In genomic region chr13:77056886-77057285, GRCh38 we compare ENCODE assay signal across 30 cellular contexts. TPM values are rescaled to one million over a fixed set of nuclear protein-coding genes. Genes with fewer than 3 reads are reported as not detected.
DNase-seq lines count a peak whose midpoint lies in the region; ATAC-seq and TF ChIP-seq lines count a peak whose summit lies in the region.
"Had no signal": no experiment of that assay in that cellular context is flagged by ENCODE, and none has a peak within 500 bp of the region (broad histone marks: within the 10 kb centered on the region; RNA-seq: fewer than 3 reads in every experiment).

No MANE protein-coding gene starts in this region.

- no peaks in the 10 kb centered on the region for H3K9me3 Mint-ChIP-seq in activated CD8-positive, alpha-beta T cell treated with anti-CD3 and anti-CD28 coated beads for 36 hours
- H3K9me3 Mint-ChIP-seq in activated CD8-positive, alpha-beta T cell treated with anti-CD3 and anti-CD28 coated beads, Interleukin-2, amount 10 ng/mL, durations not matched to agents 7 days and 5 days (ENCODE audit: insufficient read depth): no peaks in the 10 kb centered on the region
- H3K9me3 Mint-ChIP-seq in stimulated activated naive CD8-positive, alpha-beta T cell treated with anti-CD3 and anti-CD28 coated beads, Interleukin-15, amount 100 ng/mL, for 72 hours: no peaks in the 10 kb centered on the region
- H3K9me3 Mint-ChIP-seq: CD4-positive, alpha-beta memory T cell; GM23338 had no signal

- H3K4me1 ChIP-seq in body of pancreas: peaks cover 38% of the 10 kb centered on the region
- no peaks in the 10 kb centered on the region for H3K4me1 ChIP-seq in osteoblast (ENCODE audit: insufficient read depth, low read length)
- H3K4me1 ChIP-seq in stomach: peaks cover 0 to 29% (median 4%) of the 10 kb centered on the region in 4 donors
- H3K4me1 ChIP-seq: BLaER1, Caco-2, SJSA1 had no signal

- peak overlapping the region; percentile 38 for H3K27ac Mint-ChIP-seq in activated CD8-positive, alpha-beta T cell treated with anti-CD3 and anti-CD28 coated beads for 36 hours
- no peak overlapping the region for H3K27ac Mint-ChIP-seq in activated CD8-positive, alpha-beta T cell treated with anti-CD3 and anti-CD28 coated beads, Interleukin-2, amount 10 ng/mL, durations not matched to agents 7 days and 5 days
- H3K27ac Mint-ChIP-seq in stimulated activated naive CD8-positive, alpha-beta T cell treated with anti-CD3 and anti-CD28 coated beads, Interleukin-15, amount 100 ng/mL, for 72 hours: peak overlapping the region in 1 of 2 donors; percentile 35
- H3K27ac Mint-ChIP-seq: GM23338 had no signal

- H3K79me2 ChIP-seq in osteoblast (ENCODE audit: insufficient read depth, low read length): no peaks in the 10 kb centered on the region

- no peaks in the 10 kb centered on the region for H3K27me3 ChIP-seq in body of pancreas
- no peaks in the 10 kb centered on the region for H3K27me3 ChIP-seq in osteoblast (ENCODE audit: insufficient read depth, low read length)
- no peaks in the 10 kb centered on the region for H3K27me3 ChIP-seq in stomach
- H3K27me3 ChIP-seq: BLaER1, SJSA1 had no signal

- no peak overlapping the region for H3K4me2 ChIP-seq in osteoblast (ENCODE audit: insufficient read depth, low read length)
- H3K4me2 ChIP-seq: BLaER1, GM23338 had no signal

- no peak overlapping the region for H3K4me3 ChIP-seq in body of pancreas
- no peak overlapping the region for H3K4me3 ChIP-seq in osteoblast (ENCODE audit: insufficient read depth, low read length)
- H3K4me3 ChIP-seq in stomach: no peak overlapping the region
- H3K4me3 ChIP-seq: BLaER1, GM12878, GM23338, K562, SJSA1 had no signal

- no peaks in the 10 kb centered on the region for H3K9me3 ChIP-seq in body of pancreas
- no peaks in the 10 kb centered on the region for H3K9me3 ChIP-seq in osteoblast (ENCODE audit: low read depth, low read length)
- H3K9me3 ChIP-seq in stomach: no peaks in the 10 kb centered on the region
- H3K9me3 ChIP-seq: BLaER1, Caco-2, SJSA1 had no signal

- CTCF ChIA-PET in activated CD8-positive, alpha-beta T cell treated with anti-CD3 and anti-CD28 coated beads for 36 hours (lab: Charles Lee): interaction anchor here (1.1 kb wide), 1 partner anchor 25 kb away, joined by 3 read pairs; no protein-coding TSS in a partner anchor
- CTCF ChIA-PET in activated CD8-positive, alpha-beta T cell treated with anti-CD3 and anti-CD28 coated beads, Interleukin-2, amount 10 ng/mL, durations not matched to agents 7 days and 5 days (lab: Charles Lee): interaction anchor here (0.7 kb wide), 1 partner anchor 31 kb away, joined by 3 read pairs; no protein-coding TSS in a partner anchor

- no peak for TF ChIP-seq CTCF in activated CD8-positive, alpha-beta T cell treated with anti-CD3 and anti-CD28 coated beads for 36 hours (IDR thresholded peaks at IDR 0.05)
- TF ChIP-seq CTCF in C4-2B (conservative IDR thresholded peaks at IDR 0.05) (peak; percentile 9; the same call in 1 of the 2 replicates), body of pancreas (IDR thresholded peaks at IDR 0.05) (no peak), osteoblast (IDR thresholded peaks at IDR 0.05; ENCODE audit: extremely low read depth, low read depth, low read length) (no peak), stomach (IDR thresholded peaks at IDR 0.05) (no peak)

- H3K36me3 Mint-ChIP-seq in activated CD8-positive, alpha-beta T cell treated with anti-CD3 and anti-CD28 coated beads for 36 hours (ENCODE audit: low read depth): peaks cover 41% of the 10 kb centered on the region
- peaks cover 34% of the 10 kb centered on the region for H3K36me3 Mint-ChIP-seq in activated CD8-positive, alpha-beta T cell treated with anti-CD3 and anti-CD28 coated beads, Interleukin-2, amount 10 ng/mL, durations not matched to agents 7 days and 5 days (ENCODE audit: low read depth)

- no peak for TF ChIP-seq EP300 in stomach (IDR thresholded peaks at IDR 0.05)

- H2AFZ ChIP-seq in osteoblast (ENCODE audit: low read length): no peak overlapping the region
- H2AFZ ChIP-seq: GM23338 had no signal

- no peaks in the 10 kb centered on the region for H4K20me1 ChIP-seq in osteoblast (ENCODE audit: insufficient read depth, low read length)
- H4K20me1 ChIP-seq: BLaER1 had no signal

- no peak for ATAC-seq in activated CD8-positive, alpha-beta T cell treated with anti-CD3 and anti-CD28 coated beads for 36 hours
- no peak for ATAC-seq in activated CD8-positive, alpha-beta T cell treated with anti-CD3 and anti-CD28 coated beads, Interleukin-2, amount 10 ng/mL, durations not matched to agents 7 days and 5 days
- ATAC-seq in body of pancreas (no peak), HG03460 (IDR thresholded peaks at IDR 0.05; ENCODE audit: unreplicated experiment) (no peak)
- ATAC-seq in stimulated activated naive CD8-positive, alpha-beta T cell treated with anti-CD3 and anti-CD28 coated beads, Interleukin-15, amount 100 ng/mL, for 72 hours: no peak
- ATAC-seq: GM12878, GM23338, K562 had no signal

- H3K27me3 Mint-ChIP-seq in activated CD8-positive, alpha-beta T cell treated with anti-CD3 and anti-CD28 coated beads for 36 hours: no peaks in the 10 kb centered on the region
- no peaks in the 10 kb centered on the region for H3K27me3 Mint-ChIP-seq in activated CD8-positive, alpha-beta T cell treated with anti-CD3 and anti-CD28 coated beads, Interleukin-2, amount 10 ng/mL, durations not matched to agents 7 days and 5 days (ENCODE audit: low read depth)
- no peaks in the 10 kb centered on the region for H3K27me3 Mint-ChIP-seq in stimulated activated naive CD8-positive, alpha-beta T cell treated with anti-CD3 and anti-CD28 coated beads, Interleukin-15, amount 100 ng/mL, for 72 hours
- H3K27me3 Mint-ChIP-seq: CD4-positive, alpha-beta memory T cell had no signal

- H3K4me1 Mint-ChIP-seq in activated CD8-positive, alpha-beta T cell treated with anti-CD3 and anti-CD28 coated beads for 36 hours (ENCODE audit: low read depth): no peaks in the 10 kb centered on the region
- no peaks in the 10 kb centered on the region for H3K4me1 Mint-ChIP-seq in activated CD8-positive, alpha-beta T cell treated with anti-CD3 and anti-CD28 coated beads, Interleukin-2, amount 10 ng/mL, durations not matched to agents 7 days and 5 days (ENCODE audit: low read depth)
- H3K4me1 Mint-ChIP-seq in stimulated activated naive CD8-positive, alpha-beta T cell treated with anti-CD3 and anti-CD28 coated beads, Interleukin-15, amount 100 ng/mL, for 72 hours: no peaks in the 10 kb centered on the region
- H3K4me1 Mint-ChIP-seq: GM23338 had no signal

- H3K4me3 Mint-ChIP-seq in activated CD8-positive, alpha-beta T cell treated with anti-CD3 and anti-CD28 coated beads for 36 hours: no peak overlapping the region
- no peak overlapping the region for H3K4me3 Mint-ChIP-seq in activated CD8-positive, alpha-beta T cell treated with anti-CD3 and anti-CD28 coated beads, Interleukin-2, amount 10 ng/mL, durations not matched to agents 7 days and 5 days
- no peak overlapping the region for H3K4me3 Mint-ChIP-seq in stimulated activated naive CD8-positive, alpha-beta T cell treated with anti-CD3 and anti-CD28 coated beads, Interleukin-15, amount 100 ng/mL, for 72 hours
- H3K4me3 Mint-ChIP-seq: GM23338 had no signal

- no peak for DNase-seq in activated CD8-positive, alpha-beta T cell treated with anti-CD3 and anti-CD28 coated beads for 36 hours
- DNase-seq in activated CD8-positive, alpha-beta T cell treated with anti-CD3 and anti-CD28 coated beads, Interleukin-2, amount 10 ng/mL, durations not matched to agents 7 days and 5 days: no peak
- no peak for DNase-seq in body of pancreas
- DNase-seq in osteoblast (ENCODE audit: insufficient read length, low spot score, missing footprints): peak; percentile 22
- DNase-seq in stomach: no peak
- DNase-seq in stimulated activated naive CD8-positive, alpha-beta T cell treated with anti-CD3 and anti-CD28 coated beads, Interleukin-15, amount 100 ng/mL, for 72 hours: no peak
- DNase-seq: Caco-2; CD4-positive, alpha-beta memory T cell; DMS 273 treated with DMSO at 0.1 percent for 48 hours; DMS79; EL; GDM1; HCEC 1CT; NCI-H1092 treated with DMSO at 0.1 percent for 48 hours; NCI-H1436; NCI-H187; NCI-H2081 treated with DMSO at 0.1 percent for 48 hours; NCI-H2171; NCI-H226; NCI-H510A; NCI-H69; Right ventricle myocardium superior; RPMI8226 had no signal

- TF ChIP-seq POLR2A in body of pancreas (IDR thresholded peaks at IDR 0.05) (no peak), stomach (IDR thresholded peaks at IDR 0.05) (no peak)

- H3K36me3 ChIP-seq in body of pancreas (replicated peaks in 1 of 2; ENCODE audit: insufficient read depth in 1 of 2, low read depth in 2 of 2) (no peaks in the 10 kb centered on the region), osteoblast (ENCODE audit: insufficient read depth, low read length) (peaks cover 55% of the 10 kb centered on the region), stomach (peaks cover 22 to 95% (median 86%) of the 10 kb centered on the region in 4 donors)

- WGBS in body of pancreas, 2 donors: 4 to 10% methylated on average over 3 of the region's 3 CpGs
- WGBS in stomach, 5 donors: 24 to 72% (median 53%) methylated on average over 3 of the region's 3 CpGs

- POLR2A ChIA-PET in activated CD8-positive, alpha-beta T cell treated with anti-CD3 and anti-CD28 coated beads for 36 hours (lab: Charles Lee): no interaction called here
- POLR2A ChIA-PET in activated CD8-positive, alpha-beta T cell treated with anti-CD3 and anti-CD28 coated beads, Interleukin-2, amount 10 ng/mL, durations not matched to agents 7 days and 5 days (lab: Charles Lee): interaction anchor here (2.1 kb wide), 1 partner anchor 30 kb away, joined by 7 read pairs; the partner anchor contains the start of gene FBXL3

- intact Hi-C loops in activated CD8-positive, alpha-beta T cell treated with anti-CD3 and anti-CD28 coated beads for 36 hours (cut with micrococcal nuclease): no loop called here
- intact Hi-C loops in body of pancreas (cut with DNase I) (no loop called here), stomach (cut with DNase I; ENCODE audit: low total_unique reads) (no loop called here)

- H3K27ac ChIP-seq in C4-2B: no peak overlapping the region
- H3K27ac ChIP-seq in body of pancreas: peak overlapping the region in 3 of 4 donors; percentile 13 to 56 (median 28)
- H3K27ac ChIP-seq in osteoblast (ENCODE audit: low read depth, low read length): no peak overlapping the region
- H3K27ac ChIP-seq in stomach: no peak overlapping the region
- H3K27ac ChIP-seq: BLaER1, SJSA1 had no signal

RNA-seq across cellular contexts. Expression of gene FBXL3, which starts 29.9 kb away (rescaled TPM):
- 10 to 100 TPM; 32.8 to 34.3 TPM for total RNA-seq in activated CD8-positive, alpha-beta T cell treated with anti-CD3 and anti-CD28 coated beads for 36 hours
- 10 to 100 TPM; 35.6 to 38.0 TPM for total RNA-seq in activated CD8-positive, alpha-beta T cell treated with anti-CD3 and anti-CD28 coated beads, Interleukin-2, amount 10 ng/mL, durations not matched to agents 7 days and 5 days
- total RNA-seq in body of pancreas: 10 to 100 TPM; 25.4 to 35.0 TPM
- 69.2 and 76.0 TPM in 2 replicates for total RNA-seq in osteoblast
- total RNA-seq in stomach: 10 to 100 TPM; 14.7 to 91.4 (median 48.4) TPM
- polyA plus RNA-seq in stomach: 10 to 100 TPM; 12.7 to 21.2 (median 16.4) TPM

Comparison
In these comparisons a context has a peak if more than half of its experiments do, and no peak if none do; other contexts are left out.
1. H3K27ac ChIP-seq: peak in body of pancreas (3 of 4); none in C4-2B (single experiment), osteoblast (single experiment) and stomach (0 of 5).